ENCODE assay signal across 8 cellular contexts in the genomic region with DNA sequence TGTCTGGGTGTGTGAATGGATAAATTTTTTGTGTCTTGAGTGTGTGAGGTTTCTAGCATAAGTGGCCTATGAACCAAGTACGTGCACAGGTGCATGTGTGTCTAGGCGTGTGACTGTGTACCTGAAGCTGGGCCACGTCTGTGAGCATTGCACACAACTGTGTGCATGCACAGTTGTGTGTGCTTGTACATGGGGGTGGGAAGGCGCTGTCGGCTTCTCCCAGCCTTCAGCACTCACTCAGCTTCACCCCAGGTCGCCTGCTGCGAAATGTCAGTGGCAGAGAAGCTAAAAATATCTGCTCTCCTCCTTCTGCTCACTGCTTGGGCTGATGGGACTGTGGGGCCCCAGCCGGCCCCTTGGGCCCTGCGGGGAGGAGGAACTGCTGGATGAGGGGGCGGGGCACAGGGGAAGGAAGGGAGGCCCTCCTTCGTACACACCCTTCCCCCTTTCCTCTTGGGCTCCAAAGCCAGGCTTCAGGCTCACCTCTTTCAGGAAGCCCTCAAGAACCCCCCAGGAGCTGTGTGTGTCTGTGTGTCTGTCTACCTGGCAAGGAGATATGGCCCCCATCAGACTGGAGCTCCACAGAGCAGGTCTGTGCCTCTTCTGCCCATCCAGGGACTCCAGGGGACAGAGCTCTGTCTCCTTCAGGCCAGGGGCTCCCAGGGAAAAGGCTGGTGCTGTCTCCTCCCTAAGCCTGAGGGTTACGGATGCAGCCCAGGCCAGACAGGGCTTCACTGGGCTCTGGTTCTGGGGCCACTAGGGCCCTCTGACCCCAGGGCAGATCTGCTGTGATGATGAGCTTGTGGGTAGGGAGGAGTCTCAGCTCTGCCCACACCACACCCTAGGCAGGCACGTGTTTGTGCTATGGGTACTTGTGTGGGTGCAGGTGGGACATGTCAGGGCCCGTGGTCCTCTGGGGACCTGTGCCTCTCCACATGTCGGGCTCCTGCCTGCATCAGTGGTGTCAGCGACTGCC. TPM values are rescaled to one million over a fixed set of nuclear protein-coding genes. Genes with fewer than 3 reads are reported as not detected.
DNase-seq lines count a peak whose midpoint lies in the region; ATAC-seq, FAIRE-seq and TF ChIP-seq lines count a peak whose summit lies in the region.

No MANE protein-coding gene starts in this region.

- ATAC-seq in GM21737 (IDR thresholded peaks at IDR 0.05; ENCODE audit: unreplicated experiment) = peak; percentile 54
- peak in 1 of 2 donors; percentile 21 for ATAC-seq in naive thymus-derived CD8-positive, alpha-beta T cell

- peak; percentile 63 for TF ChIP-seq POLR2A in erythroblast (IDR thresholded peaks at IDR 0.05; ENCODE audit: low read length)

- H3K9me3 Mint-ChIP-seq in activated CD4-positive, alpha-beta memory T cell treated with anti-CD3 and anti-CD28 coated beads for 36 hours = no peaks in the 10 kb centered on the region
- no peaks in the 10 kb centered on the region for H3K9me3 Mint-ChIP-seq in naive thymus-derived CD8-positive, alpha-beta T cell
- no peaks in the 10 kb centered on the region for H3K9me3 Mint-ChIP-seq in type B pancreatic cell

- intact Hi-C loops in activated CD4-positive, alpha-beta memory T cell treated with anti-CD3 and anti-CD28 coated beads for 36 hours (cut with micrococcal nuclease) = no loop called here

- no peaks in the 10 kb centered on the region for H3K27me3 Mint-ChIP-seq in activated CD4-positive, alpha-beta memory T cell treated with anti-CD3 and anti-CD28 coated beads for 36 hours
- no peaks in the 10 kb centered on the region for H3K27me3 Mint-ChIP-seq in naive thymus-derived CD8-positive, alpha-beta T cell
- H3K27me3 Mint-ChIP-seq in type B pancreatic cell = no peaks in the 10 kb centered on the region

- peak overlapping the region; percentile 62 for H3K4me3 Mint-ChIP-seq in activated CD4-positive, alpha-beta memory T cell treated with anti-CD3 and anti-CD28 coated beads for 36 hours
- peak overlapping the region; percentile 74 to 99 (median 93) for H3K4me3 Mint-ChIP-seq in naive thymus-derived CD8-positive, alpha-beta T cell
- H3K4me3 Mint-ChIP-seq in type B pancreatic cell = peak overlapping the region; percentile 84

- peaks cover 57% of the 10 kb centered on the region for H3K4me1 Mint-ChIP-seq in activated CD4-positive, alpha-beta memory T cell treated with anti-CD3 and anti-CD28 coated beads for 36 hours (ENCODE audit: low read depth)
- H3K4me1 Mint-ChIP-seq in naive thymus-derived CD8-positive, alpha-beta T cell = peaks cover 54 to 87% (median 80%) of the 10 kb centered on the region in 4 donors
- H3K4me1 Mint-ChIP-seq in type B pancreatic cell (ENCODE audit: unreplicated experiment) = peaks cover 70% of the 10 kb centered on the region

- DNase-seq in D341Med (ENCODE audit: low spot score) (peak; percentile 70), NCI-H2171 (lab: John Stamatoyannopoulos, UW) (peak; percentile 95), erythroblast (lab: John Stamatoyannopoulos, UW) (peak; percentile 88 to 90), type B pancreatic cell (ENCODE audit: extremely low spot score, unreplicated experiment) (no peak), D721Med (ENCODE audit: insufficient read length, low spot score) (no peak)
- peak; percentile 80 for DNase-seq in activated CD4-positive, alpha-beta memory T cell treated with anti-CD3 and anti-CD28 coated beads for 36 hours
- peak; percentile 24 to 74 (median 42) for DNase-seq in naive thymus-derived CD8-positive, alpha-beta T cell

- H3K36me3 Mint-ChIP-seq in activated CD4-positive, alpha-beta memory T cell treated with anti-CD3 and anti-CD28 coated beads for 36 hours = no peaks in the 10 kb centered on the region
- H3K36me3 Mint-ChIP-seq in naive thymus-derived CD8-positive, alpha-beta T cell = no peaks in the 10 kb centered on the region
- no peaks in the 10 kb centered on the region for H3K36me3 Mint-ChIP-seq in type B pancreatic cell

- H3K27ac Mint-ChIP-seq in activated CD4-positive, alpha-beta memory T cell treated with anti-CD3 and anti-CD28 coated beads for 36 hours = peak overlapping the region; percentile 7
- H3K27ac Mint-ChIP-seq in naive thymus-derived CD8-positive, alpha-beta T cell = peak overlapping the region; percentile 94 to 99 (median 98)
- peak overlapping the region; percentile 94 for H3K27ac Mint-ChIP-seq in type B pancreatic cell

- TF ChIP-seq CTCF in type B pancreatic cell (conservative IDR thresholded peaks at IDR 0.05) (no peak), D721Med (IDR thresholded peaks at IDR 0.05; ENCODE audit: insufficient read depth, missing control alignments) (no peak)

- CTCF ChIA-PET in activated CD4-positive, alpha-beta memory T cell treated with anti-CD3 and anti-CD28 coated beads for 36 hours (lab: Charles Lee) = interaction anchor here (0.9 to 2.6 kb wide), 6 partner anchors 16 to 144 kb away, joined by 3 to 21 read pairs (median 3); a partner anchor contains a TSS

- no peak for FAIRE-seq in D721Med (lab: Jason Lieb, UNC)

- POLR2A ChIA-PET in activated CD4-positive, alpha-beta memory T cell treated with anti-CD3 and anti-CD28 coated beads for 36 hours (lab: Charles Lee) = interaction anchor here (0.6 to 1.5 kb wide), 4 partner anchors 31 to 107 kb away, joined by 3 to 7 read pairs (median 4); a partner anchor contains a TSS
- POLR2A ChIA-PET in naive thymus-derived CD8-positive, alpha-beta T cell (lab: Charles Lee) = interaction anchor here (1.0 to 10.8 kb wide), 12 partner anchors 9 to 131 kb away, joined by 3 to 144 read pairs (median 4); a partner anchor contains a TSS

RNA-seq across cellular contexts. Expression of a gene that starts 35.6 kb away (rescaled TPM):
- 100 to 1,000 TPM; 109 to 110 TPM for total RNA-seq in activated CD4-positive, alpha-beta memory T cell treated with anti-CD3 and anti-CD28 coated beads for 36 hours
- total RNA-seq in naive thymus-derived CD8-positive, alpha-beta T cell = 100 to 1,000 TPM; 183 to 185 TPM
- 10 to 100 TPM; 54.8 to 68.9 (median 68.5) TPM for polyA plus RNA-seq in naive thymus-derived CD8-positive, alpha-beta T cell
- total RNA-seq in type B pancreatic cell (ENCODE audit: low replicate concordance) = 113 and 123 TPM in 2 replicates

Comparison
In these comparisons a context has a peak if more than half of its experiments do, and no peak if none do; other contexts are left out.
1. DNase-seq: peak in D341Med (single experiment), NCI-H2171 (single experiment), activated CD4-positive, alpha-beta memory T cell treated with anti-CD3 and anti-CD28 coated beads for 36 hours (single experiment), erythroblast (2 of 2) and naive thymus-derived CD8-positive, alpha-beta T cell (10 of 10); none in type B pancreatic cell (single experiment) and D721Med (single experiment).
2. H3K27ac Mint-ChIP-seq: peak in every context shown above with its lines; median percentile 98 in naive thymus-derived CD8-positive, alpha-beta T cell; 94 in type B pancreatic cell; 7 in activated CD4-positive, alpha-beta memory T cell treated with anti-CD3 and anti-CD28 coated beads for 36 hours.
3. Peak in every context shown above with its lines, with median percentiles within 50 percentile points of each other: H3K4me3 Mint-ChIP-seq.